8 cellular contexts compared by ENCODE assay signal in the genomic region with DNA sequence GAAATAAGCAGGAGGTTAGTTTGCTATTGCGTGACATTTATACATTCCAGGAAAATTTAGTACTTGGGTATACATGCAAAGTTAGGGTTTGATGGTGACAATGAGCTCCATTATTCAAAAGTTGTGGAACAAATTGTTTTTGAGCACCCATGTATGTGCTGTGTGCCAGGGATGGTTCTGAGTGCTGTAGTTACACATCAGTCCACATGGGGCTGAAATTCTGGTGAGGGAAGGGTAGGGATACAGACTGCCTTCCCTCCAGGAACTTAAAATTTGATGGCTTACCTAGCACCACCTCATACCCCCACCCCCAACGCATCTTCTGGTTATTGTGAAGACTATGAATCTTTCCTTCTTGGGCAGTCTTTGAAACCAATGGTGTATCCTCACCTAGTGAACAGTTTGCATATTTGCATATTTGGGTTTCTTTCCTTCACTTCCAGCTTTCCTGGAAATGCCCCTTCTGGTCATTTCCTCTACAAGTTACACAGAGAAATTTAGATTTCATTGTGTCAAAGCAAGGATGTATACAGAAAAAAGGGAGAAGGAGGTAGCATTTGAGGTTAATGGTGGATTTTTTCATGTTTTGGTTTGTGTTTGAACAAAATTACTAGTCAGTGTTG.
DNase-seq lines count a peak whose midpoint lies in the region; ATAC-seq and TF ChIP-seq lines count a peak whose summit lies in the region.

No MANE protein-coding gene starts in this region.

- intact Hi-C loops in naive thymus-derived CD4-positive, alpha-beta T cell (cut with micrococcal nuclease), result no loop called here

- peaks cover 12 to 18% (median 13%) of the 10 kb centered on the region in 7 donors for H3K4me1 Mint-ChIP-seq in naive thymus-derived CD4-positive, alpha-beta T cell

- no peaks in the 10 kb centered on the region for H3K36me3 Mint-ChIP-seq in naive thymus-derived CD4-positive, alpha-beta T cell

- peak overlapping the region; percentile 88 for H3K4me2 ChIP-seq in smooth muscle cell

- H3K9ac ChIP-seq in smooth muscle cell (ENCODE audit: low read depth), result peak overlapping the region; percentile 99

- H3F3A ChIP-seq in smooth muscle cell (ENCODE audit: low read depth), result peaks cover 15% of the 10 kb centered on the region

- H3K9me3 ChIP-seq in smooth muscle cell (replicated peaks; ENCODE audit: low read depth), result no peaks in the 10 kb centered on the region
- no peaks in the 10 kb centered on the region for H3K9me3 ChIP-seq in naive thymus-derived CD4-positive, alpha-beta T cell (ENCODE audit: control insufficient read depth in 2 of 3, low read length in 3 of 3)

- peaks cover 55 to 63% (median 59%) of the 10 kb centered on the region in 5 donors for H3K27me3 Mint-ChIP-seq in naive thymus-derived CD4-positive, alpha-beta T cell

- peaks cover 56% of the 10 kb centered on the region for H4K20me1 ChIP-seq in smooth muscle cell (ENCODE audit: low read depth)

- 83% methylated on average over 2 of the region's 2 CpGs for WGBS in smooth muscle cell (ENCODE audit: low lambda C conversion rate)

- H3K4me3 ChIP-seq in fibroblast of mammary gland (ENCODE audit: control insufficient read depth, low read depth, low read length), result peak overlapping the region; percentile 70
- H3K4me3 ChIP-seq in smooth muscle cell, result peak overlapping the region; percentile 90
- no peak overlapping the region for H3K4me3 ChIP-seq in naive thymus-derived CD4-positive, alpha-beta T cell (ENCODE audit: low read length)

- no peaks in the 10 kb centered on the region for H3K27me3 ChIP-seq in smooth muscle cell (ENCODE audit: low read depth)
- no peaks in the 10 kb centered on the region for H3K27me3 ChIP-seq in naive thymus-derived CD4-positive, alpha-beta T cell (ENCODE audit: control insufficient read depth in 2 of 2, insufficient read depth in 2 of 2, low read length in 2 of 2)

- peaks cover 0 to 1% (median 0%) of the 10 kb centered on the region in 11 donors for H3K9me3 Mint-ChIP-seq in naive thymus-derived CD4-positive, alpha-beta T cell

- no peak for ATAC-seq in HG02642 (IDR thresholded peaks at IDR 0.05; ENCODE audit: poor library complexity, unreplicated experiment)
- no peak for ATAC-seq in GM21526 (IDR thresholded peaks at IDR 0.05; ENCODE audit: low FRiP score, unreplicated experiment)
- ATAC-seq in naive thymus-derived CD4-positive, alpha-beta T cell, result no peak

- no peak overlapping the region for H3K27ac Mint-ChIP-seq in naive thymus-derived CD4-positive, alpha-beta T cell

- no peak overlapping the region for H3K4me3 Mint-ChIP-seq in naive thymus-derived CD4-positive, alpha-beta T cell

- H3K79me2 ChIP-seq in smooth muscle cell (ENCODE audit: low read depth), result peaks cover 58% of the 10 kb centered on the region

- peak; percentile 24 for DNase-seq in DMS79 treated with DMSO at 0.1 percent for 48 hours (lab: John Stamatoyannopoulos, UW)
- DNase-seq in DMS79 (lab: John Stamatoyannopoulos, UW), result no peak
- peak; percentile 77 for DNase-seq in NCI-H82 (lab: John Stamatoyannopoulos, UW)
- DNase-seq in fibroblast of mammary gland (ENCODE audit: low read depth), result peak; percentile 52
- DNase-seq in smooth muscle cell (lab: John Stamatoyannopoulos, UW; ENCODE audit: unreplicated experiment), result no peak
- no peak for DNase-seq in naive thymus-derived CD4-positive, alpha-beta T cell

- H2AFZ ChIP-seq in smooth muscle cell (ENCODE audit: low read depth), result no peak overlapping the region

- H3K36me3 ChIP-seq in smooth muscle cell (ENCODE audit: low read depth), result no peaks in the 10 kb centered on the region
- no peaks in the 10 kb centered on the region for H3K36me3 ChIP-seq in naive thymus-derived CD4-positive, alpha-beta T cell (ENCODE audit: control insufficient read depth in 2 of 3, insufficient read depth in 3 of 3, low read length in 3 of 3)

- CTCF ChIA-PET in naive thymus-derived CD4-positive, alpha-beta T cell (lab: Charles Lee), result no interaction called here

- TF ChIP-seq CTCF in fibroblast of mammary gland (conservative IDR thresholded peaks at IDR 0.05; ENCODE audit: control insufficient read depth, insufficient read depth, low read depth, low read length) (peak; percentile 59), smooth muscle cell (IDR thresholded peaks at IDR 0.05; ENCODE audit: borderline replicate concordance, insufficient read depth, poor library complexity, severe bottlenecking) (peak; percentile 38)

- H3K4me1 ChIP-seq in smooth muscle cell (ENCODE audit: low read depth), result peaks cover 10% of the 10 kb centered on the region
- H3K4me1 ChIP-seq in naive thymus-derived CD4-positive, alpha-beta T cell (ENCODE audit: control insufficient read depth in 2 of 2, insufficient read depth in 2 of 2, low read length in 2 of 2), result no peaks in the 10 kb centered on the region

- POLR2A ChIA-PET in naive thymus-derived CD4-positive, alpha-beta T cell (lab: Charles Lee), result no interaction called here

- peak overlapping the region; percentile 96 for H3K27ac ChIP-seq in smooth muscle cell (ENCODE audit: low read depth)
- H3K27ac ChIP-seq in naive thymus-derived CD4-positive, alpha-beta T cell (ENCODE audit: low read depth, low read length), result no peak overlapping the region

Comparison
In these comparisons a context has a peak if more than half of its experiments do, and no peak if none do; other contexts are left out.
1. DNase-seq: peak in DMS79 treated with DMSO at 0.1 percent for 48 hours (single experiment), NCI-H82 (single experiment) and fibroblast of mammary gland (single experiment); none in DMS79 (single experiment), smooth muscle cell (single experiment) and naive thymus-derived CD4-positive, alpha-beta T cell (0 of 9).